ENCODE assay signal across 13 cellular contexts in genomic region chr20:44494266-44494665, GRCh38. TPM values are rescaled to one million over a fixed set of nuclear protein-coding genes. Genes with fewer than 3 reads are reported as not detected.
A peak's percentile ranks its signal among the peaks of the same experiment; 100 is the strongest.
DNase-seq lines count a peak whose midpoint lies in the region; ATAC-seq, FAIRE-seq and TF ChIP-seq lines count a peak whose summit lies in the region.
"Had no signal": no experiment of that assay in that cellular context is flagged by ENCODE, and none has a peak within 500 bp of the region (broad histone marks: within the 10 kb centered on the region; RNA-seq: fewer than 3 reads in every experiment).

No MANE protein-coding gene starts in this region.

- dilution Hi-C loops in keratinocyte (cut with MboI; ENCODE audit: extremely low pct_ligation_motif_present, low sequenced_read_pairs), result no loop called here

- H3K4me2 ChIP-seq in HepG2 (ENCODE audit: low read depth, low read length) (no peak overlapping the region), keratinocyte (ENCODE audit: control insufficient read depth, extremely low read depth, insufficient read depth, low read depth, low read length) (no peak overlapping the region)

- no peak for TF ChIP-seq POLR2A in HepG2 (IDR thresholded peaks at IDR 0.05; ENCODE audit: insufficient read depth in 1 of 2, low read depth in 2 of 2, low read length in 2 of 2)
- no peak for TF ChIP-seq POLR2A in right lobe of liver (IDR thresholded peaks at IDR 0.05)
- TF ChIP-seq POLR2A in vagina (IDR thresholded peaks at IDR 0.05), result no peak

- no TSS peak for BruUV-seq in HepG2 (replicated peaks; lab: Mats Ljungman, UMichigan)

- H3K27ac ChIP-seq in HepG2 (ENCODE audit: extremely low read length, insufficient read depth, low read length), result no peak overlapping the region
- H3K27ac ChIP-seq in right lobe of liver, result no peak overlapping the region
- H3K27ac ChIP-seq in keratinocyte (ENCODE audit: control insufficient read depth, insufficient read depth, low read length), result peak overlapping the region; percentile 100
- H3K27ac ChIP-seq in vagina, result peak overlapping the region; percentile 88

- no peak for TF ChIP-seq RAD21 in HepG2 (CRISPR knock-in tag; IDR thresholded peaks at IDR 0.05)

- WGBS in HepG2 (ENCODE audit: low lambda C conversion rate), result 100% methylated on average over 1 of the region's 1 CpG
- whole genome bisulfite sequencing in right lobe of liver (ENCODE audit: insufficient coverage, low coverage, low lambda C conversion rate, missing lambda C conversion rate), result 88% methylated on average over 1 of the region's 1 CpG

- H2AFZ ChIP-seq in HepG2 (ENCODE audit: low read length) (no peak overlapping the region), keratinocyte (ENCODE audit: control insufficient read depth, low read length) (no peak overlapping the region)

- peaks cover 50 to 76% of the 10 kb centered on the region in 2 experiments for H3K36me3 ChIP-seq in HepG2 (replicated peaks in 1 of 2; ENCODE audit: control insufficient read depth in 1 of 2, insufficient read depth in 2 of 2, low read length in 2 of 2)
- H3K36me3 ChIP-seq in right lobe of liver, result peaks cover 3 to 82% (median 26%) of the 10 kb centered on the region in 4 donors
- peaks cover 22 to 44% of the 10 kb centered on the region in 2 experiments for H3K36me3 ChIP-seq in keratinocyte (ENCODE audit: control insufficient read depth in 2 of 2, extremely low read depth in 1 of 2, insufficient read depth in 2 of 2, low read length in 2 of 2)
- peaks cover 0 to 43% of the 10 kb centered on the region in 2 donors for H3K36me3 ChIP-seq in vagina

- no peaks in the 10 kb centered on the region for H3K9me3 ChIP-seq in HepG2 (ENCODE audit: low read length)
- H3K9me3 ChIP-seq in right lobe of liver, result no peaks in the 10 kb centered on the region
- H3K9me3 ChIP-seq in keratinocyte (ENCODE audit: control insufficient read depth, low read depth, low read length), result no peaks in the 10 kb centered on the region
- H3K9me3 ChIP-seq in vagina, result no peaks in the 10 kb centered on the region
- H3K9me3 ChIP-seq: heart right ventricle had no signal

- TF ChIP-seq EP300 in HepG2 (IDR thresholded peaks at IDR 0.05; ENCODE audit: low read depth in 2 of 2, low read length in 2 of 2), result no peak
- no peak for TF ChIP-seq EP300 in HepG2 (CRISPR knock-in tag; IDR thresholded peaks at IDR 0.05; ENCODE audit: borderline replicate concordance)

- no peaks in the 10 kb centered on the region for H4K20me1 ChIP-seq in HepG2 (ENCODE audit: insufficient read depth, low read length)
- no peaks in the 10 kb centered on the region for H4K20me1 ChIP-seq in keratinocyte (ENCODE audit: control insufficient read depth, extremely low read depth, insufficient read depth, low read length)

- intact Hi-C loops in HepG2 (cut with micrococcal nuclease; ENCODE audit: unreplicated experiment), result no loop called here
- intact Hi-C loops in right lobe of liver (cut with DNase I), result no loop called here
- intact Hi-C loops in vagina (cut with DNase I), result no loop called here

- FAIRE-seq in HepG2 (lab: Jason Lieb, UNC) (no peak), keratinocyte (lab: Jason Lieb, UNC) (no peak)

- no peaks in the 10 kb centered on the region for H3K9me1 ChIP-seq in keratinocyte (ENCODE audit: control insufficient read depth, extremely low read depth, insufficient read depth, low read length)

- TF ChIP-seq CTCF in HepG2 (CRISPR knock-in tag; IDR thresholded peaks at IDR 0.05) (no peak), right lobe of liver (IDR thresholded peaks at IDR 0.05) (no peak), keratinocyte (optimal IDR thresholded peaks at IDR 0.05 in 1 of 3, IDR thresholded peaks at IDR 0.05 in 1 of 3, conservative IDR thresholded peaks at IDR 0.05 in 1 of 3; ENCODE audit: extremely low read depth in 1 of 3, insufficient read depth in 2 of 3, low read length in 3 of 3) (no peak), vagina (IDR thresholded peaks at IDR 0.05) (no peak)

- POLR2A ChIA-PET in HepG2 (lab: Yijun Ruan, JAX), result interaction anchor here (1.2 to 1.4 kb wide), 2 partner anchors 19 to 28 kb away, joined by 3 to 4 read pairs; partner anchors contain the start of genes SERINC3 and TTPAL

- in situ Hi-C loops in HepG2 (cut with HindIII; ENCODE audit: extremely low pct_ligation_motif_present, low pct_unique_long_range_greater_than_20kb), result no loop called here

- H3K79me2 ChIP-seq in HepG2 (ENCODE audit: insufficient read depth, low read length) (no peaks in the 10 kb centered on the region), keratinocyte (ENCODE audit: control insufficient read depth, insufficient read depth, low read length) (no peaks in the 10 kb centered on the region)

- DNase-seq in HepG2 (ENCODE audit: low spot score), result no peak
- no peak for DNase-seq in right lobe of liver
- peak; percentile 33 for DNase-seq in amniotic epithelial cell (ENCODE audit: low read depth)
- DNase-seq in keratinocyte (ENCODE audit: low read depth, low spot score), result no peak
- DNase-seq in vagina (ENCODE audit: extremely low spot score in 2 of 2), result no peak
- DNase-seq in inferior parietal cortex (ENCODE audit: extremely low spot score), result no peak
- no peak for DNase-seq in activated CD4-positive, CD25-positive, alpha-beta regulatory T cell treated with anti-CD3 and anti-CD28 coated beads, Interleukin-2, amount 50 U/mL, for 72 hours
- DNase-seq in HPDE6-E6E7 (ENCODE audit: extremely low spot score), result no peak
- DNase-seq: activated CD4-positive, alpha-beta T cell treated with anti-CD3 and anti-CD28 coated beads, Interleukin-2, amount 50 U/mL, for 1 hour; CD4-positive, CD25-positive, alpha-beta regulatory T cell; heart right ventricle; NCI-H2171 treated with DMSO at 0.1 percent for 48 hours had no signal

- H3K27me3 ChIP-seq in HepG2 (ENCODE audit: control insufficient read depth in 1 of 2, insufficient read depth in 2 of 2, low read length in 2 of 2) (no peaks in the 10 kb centered on the region), right lobe of liver (no peaks in the 10 kb centered on the region), keratinocyte (ENCODE audit: control insufficient read depth, extremely low read depth, insufficient read depth, low read length) (no peaks in the 10 kb centered on the region), vagina (no peaks in the 10 kb centered on the region)
- H3K27me3 ChIP-seq: heart right ventricle had no signal

- CTCF ChIA-PET in HepG2 (lab: Yijun Ruan, JAX; ENCODE audit: low intra/inter-chr PET ratio, low total read pairs), result no interaction called here

- H3K9ac ChIP-seq in HepG2 (ENCODE audit: insufficient read depth, low read depth, low read length) (no peak overlapping the region), keratinocyte (ENCODE audit: control insufficient read depth, extremely low read depth, insufficient read depth, low read length) (peak overlapping the region; percentile 84)

- no peaks in the 10 kb centered on the region for H3K4me1 ChIP-seq in HepG2 (ENCODE audit: insufficient read depth, low read length)
- H3K4me1 ChIP-seq in right lobe of liver, result peaks cover 0 to 7% (median 0%) of the 10 kb centered on the region in 4 donors
- H3K4me1 ChIP-seq in keratinocyte (ENCODE audit: control insufficient read depth, extremely low read depth, insufficient read depth, low read length), result peaks cover 39% of the 10 kb centered on the region
- H3K4me1 ChIP-seq in vagina, result peaks cover 65% of the 10 kb centered on the region

- no peak overlapping the region for H3K4me3 ChIP-seq in HepG2 (replicated peaks in 1 of 3; ENCODE audit: insufficient read depth in 1 of 3, low read depth in 2 of 3, low read length in 3 of 3)
- H3K4me3 ChIP-seq in right lobe of liver, result no peak overlapping the region
- no peak overlapping the region for H3K4me3 ChIP-seq in keratinocyte (ENCODE audit: control insufficient read depth in 2 of 3, extremely low read depth in 1 of 3, insufficient read depth in 2 of 3, low read depth in 1 of 3, low read length in 3 of 3)
- no peak overlapping the region for H3K4me3 ChIP-seq in vagina
- H3K4me3 ChIP-seq: heart right ventricle had no signal

- ATAC-seq in HepG2, result no peak
- no peak for ATAC-seq in right lobe of liver
- ATAC-seq: heart right ventricle; stimulated activated memory B cell treated with anti-CD40 and anti-IgM and Interleukin-4, amounts not matched to agents 10 μg/mL and 1 μg/mL and 100 μg/mL, for 72 hours had no signal

RNA-seq across cellular contexts. Expression of gene TTPAL, which starts 18.6 kb away (rescaled TPM):
- total RNA-seq in HepG2 (2016; rRNA removed; fragmentation: Illumina TruSeq; extraction: Trizol) (18.8 and 25.0 TPM in 2 replicates), right lobe of liver (100 to 1,000 TPM in 1 of 6 experiments, 10 to 100 TPM in 5; 18.0 to 102 (median 28.7) TPM), vagina (16.0 TPM)
- 5.5 and 6.4 TPM in 2 replicates for total RNA-seq in HepG2 (2016; cell fraction: cytosol; rRNA removed; fragmentation: Illumina TruSeq; extraction: Trizol; ENCODE audit: low read depth)
- total RNA-seq in HepG2 (2016; cell fraction: insoluble cytoplasmic fraction; rRNA removed; fragmentation: Illumina TruSeq; extraction: Trizol), result 18.9 and 20.5 TPM in 2 replicates
- 9.4 and 11.1 TPM in 2 replicates for total RNA-seq in HepG2 (2016; cell fraction: membrane; rRNA removed; fragmentation: Illumina TruSeq; extraction: Trizol)
- total RNA-seq in HepG2 (2016; cell fraction: nucleus; rRNA removed; fragmentation: Illumina TruSeq; extraction: Trizol), result 12.8 and 13.9 TPM in 2 replicates
- polyA plus RNA-seq in HepG2 (2011; rRNA removed) (4.3 and 6.5 TPM in 2 replicates), keratinocyte (15.1 to 24.9 TPM (median 20.0 TPM) in 3 replicates)
- polyA plus RNA-seq in HepG2 (2011; cell fraction: cytosol; rRNA removed), result 2.9 and 4.0 TPM in 2 replicates
- polyA plus RNA-seq in HepG2 (2011; cell fraction: nucleus; rRNA removed), result 7.3 and 9.9 TPM in 2 replicates
- polyA plus RNA-seq in HepG2 (2012), result 6.4 and 9.2 TPM in 2 replicates
- polyA plus RNA-seq in HepG2 (2016; cell fraction: cytosol; fragmentation: Illumina TruSeq; extraction: Trizol; ENCODE audit: low read depth), result 0.79 and 1.3 TPM in 2 replicates
- polyA plus RNA-seq in HepG2 (2016; cell fraction: insoluble cytoplasmic fraction; fragmentation: Illumina TruSeq; extraction: Trizol; ENCODE audit: low read depth), result 16.0 and 18.5 TPM in 2 replicates
- 3.7 and 4.2 TPM in 2 replicates for polyA plus RNA-seq in HepG2 (2016; cell fraction: membrane; fragmentation: Illumina TruSeq; extraction: Trizol; ENCODE audit: low read depth)
- 19.0 and 22.5 TPM in 2 replicates for polyA plus RNA-seq in HepG2 (2016; cell fraction: nucleus; fragmentation: Illumina TruSeq; extraction: Trizol; ENCODE audit: insufficient read depth, low read depth)
- polyA minus RNA-seq in HepG2 (2011; rRNA and poly(A)+ RNA removed; ENCODE audit: low replicate concordance), result 13.1 and 21.0 TPM in 2 replicates
- polyA minus RNA-seq in HepG2 (2011; cell fraction: cytosol; rRNA and poly(A)+ RNA removed), result 5.7 and 6.9 TPM in 2 replicates
- polyA minus RNA-seq in HepG2 (2011; cell fraction: nucleus; rRNA and poly(A)+ RNA removed), result 6.1 and 6.7 TPM in 2 replicates
- 7.4 TPM for polyA plus RNA-seq in keratinocyte (2011; ENCODE audit: low read depth)
- polyA plus RNA-seq in keratinocyte (2011; cell fraction: cytosol; rRNA removed), result 20.5 and 23.4 TPM in 2 replicates
- polyA plus RNA-seq in keratinocyte (2011; cell fraction: nucleus; rRNA removed), result 34.4 and 40.9 TPM in 2 replicates
- polyA plus RNA-seq in keratinocyte (2012; ENCODE audit: low replicate concordance), result 17.3 and 26.4 TPM in 2 replicates
- 32.5 to 94.6 TPM (median 34.1 TPM) in 3 replicates for polyA minus RNA-seq in keratinocyte
- 23.2 TPM for polyA minus RNA-seq in keratinocyte (2011; cell fraction: cytosol; rRNA and poly(A)+ RNA removed)
- polyA minus RNA-seq in keratinocyte (2011; cell fraction: nucleus; rRNA and poly(A)+ RNA removed), result 15.3 and 32.3 TPM in 2 replicates

RNA-seq across cellular contexts. Expression of gene SERINC3, which starts 27.6 kb away (rescaled TPM):
- total RNA-seq in HepG2 (2016; rRNA removed; fragmentation: Illumina TruSeq; extraction: Trizol), result 53.5 and 82.0 TPM in 2 replicates
- 18.2 and 23.6 TPM in 2 replicates for total RNA-seq in HepG2 (2016; cell fraction: cytosol; rRNA removed; fragmentation: Illumina TruSeq; extraction: Trizol; ENCODE audit: low read depth)
- 60.4 and 86.2 TPM in 2 replicates for total RNA-seq in HepG2 (2016; cell fraction: insoluble cytoplasmic fraction; rRNA removed; fragmentation: Illumina TruSeq; extraction: Trizol)
- 40.1 and 41.9 TPM in 2 replicates for total RNA-seq in HepG2 (2016; cell fraction: membrane; rRNA removed; fragmentation: Illumina TruSeq; extraction: Trizol)
- total RNA-seq in HepG2 (2016; cell fraction: nucleus; rRNA removed; fragmentation: Illumina TruSeq; extraction: Trizol), result 61.2 and 69.4 TPM in 2 replicates
- polyA plus RNA-seq in HepG2 (2011; rRNA removed), result 208 and 226 TPM in 2 replicates
- polyA plus RNA-seq in HepG2 (2011; cell fraction: cytosol; rRNA removed), result 233 and 277 TPM in 2 replicates
- 99.3 and 112 TPM in 2 replicates for polyA plus RNA-seq in HepG2 (2011; cell fraction: nucleus; rRNA removed)
- polyA plus RNA-seq in HepG2 (2012), result 113 and 127 TPM in 2 replicates
- polyA plus RNA-seq in HepG2 (2016; cell fraction: cytosol; fragmentation: Illumina TruSeq; extraction: Trizol; ENCODE audit: low read depth), result 14.1 and 17.6 TPM in 2 replicates
- polyA plus RNA-seq in HepG2 (2016; cell fraction: insoluble cytoplasmic fraction; fragmentation: Illumina TruSeq; extraction: Trizol; ENCODE audit: low read depth), result 45.2 and 48.0 TPM in 2 replicates
- polyA plus RNA-seq in HepG2 (2016; cell fraction: membrane; fragmentation: Illumina TruSeq; extraction: Trizol; ENCODE audit: low read depth), result 24.9 and 28.0 TPM in 2 replicates
- polyA plus RNA-seq in HepG2 (2016; cell fraction: nucleus; fragmentation: Illumina TruSeq; extraction: Trizol; ENCODE audit: insufficient read depth, low read depth), result 80.9 and 84.6 TPM in 2 replicates
- polyA minus RNA-seq in HepG2 (2011; rRNA and poly(A)+ RNA removed; ENCODE audit: low replicate concordance), result 441 and 695 TPM in 2 replicates
- 196 and 254 TPM in 2 replicates for polyA minus RNA-seq in HepG2 (2011; cell fraction: cytosol; rRNA and poly(A)+ RNA removed)
- polyA minus RNA-seq in HepG2 (2011; cell fraction: nucleus; rRNA and poly(A)+ RNA removed), result 98.0 and 139 TPM in 2 replicates
- 10 to 100 TPM; 42.2 to 77.5 (median 58.5) TPM for total RNA-seq in right lobe of liver
- 118 to 151 TPM (median 145 TPM) in 3 replicates for polyA plus RNA-seq in keratinocyte
- 35.8 TPM for polyA plus RNA-seq in keratinocyte (2011; ENCODE audit: low read depth)
- 82.7 and 125 TPM in 2 replicates for polyA plus RNA-seq in keratinocyte (2011; cell fraction: cytosol; rRNA removed)
- polyA plus RNA-seq in keratinocyte (2011; cell fraction: nucleus; rRNA removed), result 184 and 222 TPM in 2 replicates
- polyA plus RNA-seq in keratinocyte (2012; ENCODE audit: low replicate concordance), result 67.3 and 95.2 TPM in 2 replicates
- polyA minus RNA-seq in keratinocyte, result 152 to 382 TPM (median 316 TPM) in 3 replicates
- polyA minus RNA-seq in keratinocyte (2011; cell fraction: cytosol; rRNA and poly(A)+ RNA removed), result 157 TPM
- polyA minus RNA-seq in keratinocyte (2011; cell fraction: nucleus; rRNA and poly(A)+ RNA removed), result 168 and 227 TPM in 2 replicates
- 77.3 TPM for total RNA-seq in vagina

Comparison
In these comparisons a context has a peak if more than half of its experiments do, and no peak if none do; other contexts are left out.
1. H3K27ac ChIP-seq: peak in keratinocyte (single experiment) and vagina (single experiment); none in HepG2 (single experiment) and right lobe of liver (0 of 3).